Comparison of ENCODE assay signal across 18 cellular contexts in genomic region chr3:9386060-9386459, GRCh38. TPM values are rescaled to one million over a fixed set of nuclear protein-coding genes. Genes with fewer than 3 reads are reported as not detected.
DNase-seq lines count a peak whose midpoint lies in the region; ATAC-seq and TF ChIP-seq lines count a peak whose summit lies in the region.
"Had no signal": no experiment of that assay in that cellular context is flagged by ENCODE, and none has a peak within 500 bp of the region (broad histone marks: within the 10 kb centered on the region; RNA-seq: fewer than 3 reads in every experiment).

No MANE protein-coding gene starts in this region.

- H3K27ac ChIP-seq in mammary epithelial cell (ENCODE audit: insufficient read depth, low read depth, low read length) (no peak overlapping the region), epithelial cell of prostate (peak overlapping the region; percentile 43), PC-3 (ENCODE audit: low read length) (no peak overlapping the region), A673 (ENCODE audit: low read depth, low read length, poor library complexity, severe bottlenecking) (no peak overlapping the region)
- H3K27ac ChIP-seq: sigmoid colon had no signal

- ATAC-seq in stimulated activated naive B cell treated with anti-CD40 and anti-IgM and Interleukin-4, amounts not matched to agents 10 μg/mL and 1 μg/mL and 100 μg/mL, for 72 hours (replicated peaks) = no peak
- ATAC-seq in PC-3 = no peak
- ATAC-seq in HG03442 (IDR thresholded peaks at IDR 0.05; ENCODE audit: unreplicated experiment) = no peak

- no CpG with 5 or more reads among the region's 3 CpGs for WGBS in mammary epithelial cell (ENCODE audit: low coverage, missing lambda C conversion rate)

- H3K4me1 ChIP-seq in mammary epithelial cell (ENCODE audit: insufficient read depth, low read length) (peaks cover 13% of the 10 kb centered on the region), PC-3 (ENCODE audit: insufficient read depth, low read length) (no peaks in the 10 kb centered on the region), A673 (ENCODE audit: insufficient read depth, low read length, poor library complexity, severe bottlenecking) (no peaks in the 10 kb centered on the region)

- H3K79me2 ChIP-seq in mammary epithelial cell (ENCODE audit: insufficient read depth, low read length) (peaks cover 41% of the 10 kb centered on the region), PC-3 (ENCODE audit: low read length) (peaks cover 25% of the 10 kb centered on the region)

- peaks cover 17% of the 10 kb centered on the region for H3F3A ChIP-seq in PC-3 (ENCODE audit: low read length, unreplicated experiment)

- H3K27me3 Mint-ChIP-seq in MCF 10A (ENCODE audit: insufficient read depth, unreplicated experiment) = no peaks in the 10 kb centered on the region
- H3K27me3 Mint-ChIP-seq in stimulated activated naive B cell treated with anti-CD40 and anti-IgM and Interleukin-4, amounts not matched to agents 10 μg/mL and 1 μg/mL and 100 μg/mL, for 72 hours = no peaks in the 10 kb centered on the region
- H3K27me3 Mint-ChIP-seq: activated CD4-positive, alpha-beta T cell treated with anti-CD3 and anti-CD28 coated beads, Interleukin-2, amount 10 ng/mL, durations not matched to agents 24 days and 14 days had no signal

- DNase-seq in MCF 10A (ENCODE audit: unreplicated experiment) (no peak), mammary epithelial cell (no peak), OCI-M1 (lab: John Stamatoyannopoulos, UW) (peak; percentile 47), epithelial cell of prostate (ENCODE audit: low read depth, low spot score) (no peak), PC-3 (no peak), A673 (ENCODE audit: low spot score) (no peak)
- no peak for DNase-seq in stimulated activated naive B cell treated with anti-CD40 and anti-IgM and Interleukin-4, amounts not matched to agents 10 μg/mL and 1 μg/mL and 100 μg/mL, for 72 hours
- DNase-seq: activated CD4-positive, alpha-beta T cell treated with anti-CD3 and anti-CD28 coated beads, Interleukin-2, amount 10 ng/mL, durations not matched to agents 24 days and 14 days; DMS153; H9; hypothalamus; kidney glomerular epithelial cell; NCI-H2171 treated with DMSO at 0.1 percent for 48 hours; NCI-H774; occipital lobe; sigmoid colon; stimulated activated CD4-positive, alpha-beta T cell treated with anti-CD3 and anti-CD28 coated beads, Interleukin-1b, Interleukin-23, amount 100 ng/mL, for 48 hours had no signal

- no peaks in the 10 kb centered on the region for H3K9me3 Mint-ChIP-seq in MCF 10A (ENCODE audit: unreplicated experiment)
- H3K9me3 Mint-ChIP-seq in stimulated activated naive B cell treated with anti-CD40 and anti-IgM and Interleukin-4, amounts not matched to agents 10 μg/mL and 1 μg/mL and 100 μg/mL, for 72 hours = no peaks in the 10 kb centered on the region
- H3K9me3 Mint-ChIP-seq: activated CD4-positive, alpha-beta T cell treated with anti-CD3 and anti-CD28 coated beads, Interleukin-2, amount 10 ng/mL, durations not matched to agents 24 days and 14 days; H9 had no signal

- POLR2A ChIA-PET in MCF 10A (lab: Yijun Ruan, JAX) = interaction anchor here (0.8 to 1.1 kb wide), 5 partner anchors 9 to 37 kb away, joined by 3 to 9 read pairs (median 7); partner anchors contain the start of gene SETD5
- POLR2A ChIA-PET in PC-3 (lab: Charles Lee; ENCODE audit: unreplicated experiment) = no interaction called here
- POLR2A ChIA-PET in A673 (lab: Charles Lee; ENCODE audit: low non-redundant PET) = no interaction called here

- CTCF ChIA-PET in MCF 10A (lab: Yijun Ruan, JAX) (interaction anchor here (0.6 kb wide), 1 partner anchor 59 kb away, joined by 3 read pairs; no protein-coding TSS in a partner anchor), mammary epithelial cell (lab: Charles Lee; ENCODE audit: low non-redundant PET) (no interaction called here), PC-3 (lab: Charles Lee) (no interaction called here), A673 (lab: Charles Lee) (no interaction called here)

- H3K36me3 Mint-ChIP-seq in MCF 10A (ENCODE audit: insufficient read depth, unreplicated experiment) = peaks cover 100% of the 10 kb centered on the region
- peaks cover 15 to 31% of the 10 kb centered on the region in 2 donors for H3K36me3 Mint-ChIP-seq in stimulated activated naive B cell treated with anti-CD40 and anti-IgM and Interleukin-4, amounts not matched to agents 10 μg/mL and 1 μg/mL and 100 μg/mL, for 72 hours

- intact Hi-C loops in MCF 10A (cut with micrococcal nuclease) = loop anchor here (5.0 kb wide), 1 partner anchor 36 kb away; no protein-coding TSS in a partner anchor
- intact Hi-C loops in mammary epithelial cell (cut with micrococcal nuclease) = no loop called here
- intact Hi-C loops in PC-3 (cut with micrococcal nuclease) = no loop called here
- intact Hi-C loops in A673 (cut with micrococcal nuclease; ENCODE audit: unreplicated experiment) = loop anchor here (5.0 kb wide), 1 partner anchor 36 kb away; no protein-coding TSS in a partner anchor

- BruUV-seq in MCF 10A (replicated peaks; lab: Mats Ljungman, UMichigan) (no TSS peak), mammary epithelial cell (replicated peaks; lab: Mats Ljungman, UMichigan) (no TSS peak), PC-3 (replicated peaks; lab: Mats Ljungman, UMichigan) (no TSS peak), A673 (replicated peaks; lab: Mats Ljungman, UMichigan) (no TSS peak)

- H3K9me3 ChIP-seq in mammary epithelial cell (replicated peaks; ENCODE audit: insufficient read depth, low read length) (no peaks in the 10 kb centered on the region), PC-3 (ENCODE audit: low read length) (no peaks in the 10 kb centered on the region), A673 (ENCODE audit: low read depth, low read length, poor library complexity, severe bottlenecking) (no peaks in the 10 kb centered on the region)
- H3K9me3 ChIP-seq: sigmoid colon had no signal

- H3K9me2 ChIP-seq in PC-3 (replicated peaks; ENCODE audit: low read length) = no peaks in the 10 kb centered on the region

- TF ChIP-seq CTCF in MCF 10A (IDR thresholded peaks at IDR 0.05; ENCODE audit: unreplicated experiment) (no peak), mammary epithelial cell (conservative IDR thresholded peaks at IDR 0.05 in 1 of 2, IDR thresholded peaks at IDR 0.05 in 1 of 2; ENCODE audit: extremely low read depth in 1 of 2, insufficient read depth in 1 of 2, low read depth in 1 of 2, low read length in 2 of 2) (no peak), PC-3 (conservative IDR thresholded peaks at IDR 0.05; ENCODE audit: low read depth, low read length) (no peak), A673 (conservative IDR thresholded peaks at IDR 0.05; ENCODE audit: low read depth, low read length) (no peak)

- H3K4me1 Mint-ChIP-seq in MCF 10A (ENCODE audit: insufficient read depth, unreplicated experiment) = no peaks in the 10 kb centered on the region
- H3K4me1 Mint-ChIP-seq in stimulated activated naive B cell treated with anti-CD40 and anti-IgM and Interleukin-4, amounts not matched to agents 10 μg/mL and 1 μg/mL and 100 μg/mL, for 72 hours = peaks cover 0 to 10% of the 10 kb centered on the region in 2 donors

- no peak overlapping the region for H3K4me3 Mint-ChIP-seq in MCF 10A (ENCODE audit: unreplicated experiment)
- no peak overlapping the region for H3K4me3 Mint-ChIP-seq in stimulated activated naive B cell treated with anti-CD40 and anti-IgM and Interleukin-4, amounts not matched to agents 10 μg/mL and 1 μg/mL and 100 μg/mL, for 72 hours
- H3K4me3 Mint-ChIP-seq: activated CD4-positive, alpha-beta T cell treated with anti-CD3 and anti-CD28 coated beads, Interleukin-2, amount 10 ng/mL, durations not matched to agents 24 days and 14 days; H9 had no signal

- no peak overlapping the region for H2AFZ ChIP-seq in mammary epithelial cell (ENCODE audit: low read depth, low read length)
- no peak overlapping the region for H2AFZ ChIP-seq in PC-3 (ENCODE audit: low read length)

- H3K4me3 ChIP-seq in mammary epithelial cell (replicated peaks in 1 of 3; ENCODE audit: insufficient read depth in 1 of 3, low read depth in 2 of 3, low read length in 3 of 3) = no peak overlapping the region
- H3K4me3 ChIP-seq in PC-3 (ENCODE audit: low read length) = no peak overlapping the region
- H3K4me3 ChIP-seq in A673 (ENCODE audit: low read depth, low read length, poor library complexity, severe bottlenecking) = no peak overlapping the region
- H3K4me3 ChIP-seq: sigmoid colon had no signal

- peak overlapping the region; percentile 3 for H3K27ac Mint-ChIP-seq in MCF 10A (ENCODE audit: low read depth, unreplicated experiment)
- peak overlapping the region; percentile 5 for H3K27ac Mint-ChIP-seq in stimulated activated naive B cell treated with anti-CD40 and anti-IgM and Interleukin-4, amounts not matched to agents 10 μg/mL and 1 μg/mL and 100 μg/mL, for 72 hours

- H3K4me2 ChIP-seq in mammary epithelial cell (ENCODE audit: insufficient read depth, low read depth, low read length) (no peak overlapping the region), PC-3 (ENCODE audit: low read length) (no peak overlapping the region)

- H3K36me3 ChIP-seq in mammary epithelial cell (ENCODE audit: insufficient read depth, low read length) (peaks cover 52% of the 10 kb centered on the region), PC-3 (ENCODE audit: low read depth, low read length) (peaks cover 75% of the 10 kb centered on the region), A673 (ENCODE audit: insufficient read depth, low read length, poor library complexity, severe bottlenecking) (peaks cover 88% of the 10 kb centered on the region)

- peaks cover 4% of the 10 kb centered on the region for H4K20me1 ChIP-seq in mammary epithelial cell (ENCODE audit: insufficient read depth, low read length)
- peaks cover 18% of the 10 kb centered on the region for H4K20me1 ChIP-seq in PC-3 (ENCODE audit: low read length)

- in situ Hi-C loops in mammary epithelial cell (cut with MboI; ENCODE audit: low sequenced_read_pairs in 2 of 2) = no loop called here

- no peak overlapping the region for H3K9ac ChIP-seq in mammary epithelial cell (ENCODE audit: insufficient read depth, low read length)
- H3K9ac ChIP-seq in PC-3 (ENCODE audit: low read length) = no peak overlapping the region

- dilution Hi-C loops in mammary epithelial cell (cut with HindIII; ENCODE audit: low sequenced_read_pairs) = no loop called here

- H3K27me3 ChIP-seq in mammary epithelial cell (ENCODE audit: insufficient read depth, low read length) (no peaks in the 10 kb centered on the region), PC-3 (ENCODE audit: low read length) (no peaks in the 10 kb centered on the region), A673 (replicated peaks; ENCODE audit: insufficient read depth, low read depth, low read length, poor library complexity) (no peaks in the 10 kb centered on the region)
- H3K27me3 ChIP-seq: sigmoid colon had no signal

RNA-seq across cellular contexts. Expression of gene SETD5, which starts 11.4 kb away (rescaled TPM):
- total RNA-seq in MCF 10A (2022) = 149 TPM in 2 replicates
- 100 to 1,000 TPM; 108 to 140 TPM for total RNA-seq in mammary epithelial cell
- 50.5 TPM for polyA plus RNA-seq in mammary epithelial cell
- polyA minus RNA-seq in mammary epithelial cell = 100 TPM
- total RNA-seq in PC-3 (2014; rRNA removed) = 64.9 and 74.9 TPM in 2 replicates
- 151 and 166 TPM in 2 replicates for total RNA-seq in A673 (2021)

RNA-seq across cellular contexts. Expression of gene THUMPD3, which starts 23.2 kb away (rescaled TPM):
- total RNA-seq in MCF 10A (2022) = 53.4 and 63.0 TPM in 2 replicates
- total RNA-seq in mammary epithelial cell = 10 to 100 TPM; 32.7 to 48.4 TPM
- 28.4 TPM for polyA plus RNA-seq in mammary epithelial cell
- polyA minus RNA-seq in mammary epithelial cell = 110 TPM
- 45.3 and 65.5 TPM in 2 replicates for total RNA-seq in PC-3 (2014; rRNA removed)
- total RNA-seq in A673 (2021) = 79.2 and 84.6 TPM in 2 replicates

Comparison
In these comparisons a context has a peak if more than half of its experiments do, and no peak if none do; other contexts are left out.
1. intact Hi-C loops: an anchor here in MCF 10A (5.0 kb wide) and A673 (5.0 kb wide); none called in mammary epithelial cell and PC-3.